16 cellular contexts compared by ENCODE assay signal in the genomic region with DNA sequence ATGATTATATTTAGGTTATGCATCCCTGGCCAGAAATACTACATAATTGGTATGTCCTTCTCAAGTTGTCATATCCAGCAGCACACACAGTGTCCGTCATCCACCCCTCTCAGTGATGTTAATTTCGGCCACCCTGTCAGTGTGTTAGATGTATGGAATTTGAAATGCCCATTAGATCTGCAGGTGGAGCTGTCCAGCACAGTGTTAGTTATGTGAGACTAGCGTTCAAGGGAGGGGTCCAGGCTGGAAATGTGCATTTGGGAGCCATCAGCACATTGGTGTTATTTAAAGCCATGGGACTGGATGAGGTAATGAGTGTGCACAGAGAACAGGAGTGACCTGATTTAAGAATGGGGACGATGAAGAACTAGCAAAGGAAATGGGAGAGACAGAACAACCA. TPM values are rescaled to one million over a fixed set of nuclear protein-coding genes. Genes with fewer than 3 reads are reported as not detected.
DNase-seq lines count a peak whose midpoint lies in the region; ATAC-seq and TF ChIP-seq lines count a peak whose summit lies in the region.
"Had no signal": no experiment of that assay in that cellular context is flagged by ENCODE, and none has a peak within 500 bp of the region (broad histone marks: within the 10 kb centered on the region; RNA-seq: fewer than 3 reads in every experiment).

No MANE protein-coding gene starts in this region.

- in situ Hi-C loops in GM23248 (cut with MboI) = no loop called here

- H3F3A ChIP-seq in SK-N-SH (replicated peaks; ENCODE audit: insufficient read depth) = no peaks in the 10 kb centered on the region
- H3F3A ChIP-seq in GM23248 (ENCODE audit: insufficient read depth) = peaks cover 6% of the 10 kb centered on the region

- H3K9me3 ChIP-seq in SK-N-SH = no peaks in the 10 kb centered on the region
- no peaks in the 10 kb centered on the region for H3K9me3 ChIP-seq in GM23248 (ENCODE audit: low read depth)

- no peak overlapping the region for H3K27ac Mint-ChIP-seq in endothelial cell (ENCODE audit: unreplicated experiment)
- H3K27ac Mint-ChIP-seq in stimulated activated effector memory CD8-positive, alpha-beta T cell treated with anti-CD3 and anti-CD28 coated beads, Interleukin-12 subunit alpha, Interleukin-12 subunit beta, amount 100 ng/mL, for 72 hours = peak overlapping the region; percentile 46
- H3K27ac Mint-ChIP-seq: CD14-positive monocyte, IgD-negative memory B cell had no signal

- no peaks in the 10 kb centered on the region for H3K79me2 ChIP-seq in SK-N-SH (ENCODE audit: insufficient read depth)
- H3K79me2 ChIP-seq in GM23248 (ENCODE audit: insufficient read depth) = no peaks in the 10 kb centered on the region

- CTCF ChIA-PET in SK-N-SH (lab: Yijun Ruan, JAX) = no interaction called here

- 96% methylated on average over 4 of the region's 4 CpGs for WGBS in SK-N-SH (ENCODE audit: low lambda C conversion rate)
- WGBS in GM23248 (ENCODE audit: low coverage in 1 of 2, low lambda C conversion rate in 2 of 2, missing lambda C conversion rate in 2 of 2), 2 experiments = 81 to 84% methylated on average over 4 of the region's 4 CpGs

- H4K20me1 ChIP-seq in SK-N-SH (ENCODE audit: insufficient read depth) (no peaks in the 10 kb centered on the region), GM23248 (ENCODE audit: insufficient read depth) (no peaks in the 10 kb centered on the region)

- TF ChIP-seq EP300 in SK-N-SH (IDR thresholded peaks at IDR 0.05; ENCODE audit: borderline replicate concordance in 1 of 2, low read depth in 1 of 2, low read length in 1 of 2) = no peak

- no peak for TF ChIP-seq CTCF in SK-N-SH (IDR thresholded peaks at IDR 0.05)
- TF ChIP-seq CTCF in endothelial cell (IDR thresholded peaks at IDR 0.05; ENCODE audit: unreplicated experiment) = no peak

- no peak for ATAC-seq in SK-N-SH treated with all-trans-retinoic acid at 6 μM for 48 hours
- ATAC-seq in stimulated activated effector memory CD8-positive, alpha-beta T cell treated with anti-CD3 and anti-CD28 coated beads, Interleukin-12 subunit alpha, Interleukin-12 subunit beta, amount 100 ng/mL, for 72 hours = no peak
- ATAC-seq in GM21825 (IDR thresholded peaks at IDR 0.05; ENCODE audit: unreplicated experiment) = no peak

- H3K4me1 Mint-ChIP-seq in endothelial cell (ENCODE audit: unreplicated experiment) = no peaks in the 10 kb centered on the region
- peaks cover 18% of the 10 kb centered on the region for H3K4me1 Mint-ChIP-seq in stimulated activated effector memory CD8-positive, alpha-beta T cell treated with anti-CD3 and anti-CD28 coated beads, Interleukin-12 subunit alpha, Interleukin-12 subunit beta, amount 100 ng/mL, for 72 hours
- H3K4me1 Mint-ChIP-seq: CD14-positive monocyte, IgD-negative memory B cell had no signal

- H3K4me3 ChIP-seq in SK-N-SH (ENCODE audit: low read depth in 2 of 2, low read length in 1 of 2) (no peak overlapping the region), GM23248 (no peak overlapping the region)

- H2AFZ ChIP-seq in SK-N-SH (ENCODE audit: low read depth) (no peak overlapping the region), GM23248 (no peak overlapping the region)

- peaks cover 75 to 76% of the 10 kb centered on the region in 2 experiments for H3K36me3 ChIP-seq in SK-N-SH (replicated peaks in 1 of 2; ENCODE audit: control insufficient read depth in 1 of 2, insufficient read depth in 2 of 2, low read length in 1 of 2)
- H3K36me3 ChIP-seq in GM23248 (ENCODE audit: low read depth) = peaks cover 46% of the 10 kb centered on the region

- H3K9me2 ChIP-seq in SK-N-SH = no peaks in the 10 kb centered on the region
- no peaks in the 10 kb centered on the region for H3K9me2 ChIP-seq in GM23248 (ENCODE audit: insufficient read depth)

- peak overlapping the region; percentile 33 for H3K4me3 Mint-ChIP-seq in endothelial cell (ENCODE audit: unreplicated experiment)
- H3K4me3 Mint-ChIP-seq in stimulated activated effector memory CD8-positive, alpha-beta T cell treated with anti-CD3 and anti-CD28 coated beads, Interleukin-12 subunit alpha, Interleukin-12 subunit beta, amount 100 ng/mL, for 72 hours = no peak overlapping the region
- H3K4me3 Mint-ChIP-seq: CD14-positive monocyte; CD8-positive, alpha-beta memory T cell; IgD-negative memory B cell had no signal

- no peaks in the 10 kb centered on the region; a peak in 1 of 4 replicates for H3K4me1 ChIP-seq in SK-N-SH (ENCODE audit: control insufficient read depth in 1 of 2, insufficient read depth in 2 of 2, low read depth in 1 of 2, low read length in 1 of 2)
- peaks cover 26% of the 10 kb centered on the region for H3K4me1 ChIP-seq in GM23248 (ENCODE audit: insufficient read depth)

- H3K27me3 ChIP-seq in SK-N-SH (ENCODE audit: insufficient read depth) (no peaks in the 10 kb centered on the region), GM23248 (replicated peaks; ENCODE audit: insufficient read depth) (no peaks in the 10 kb centered on the region)

- DNase-seq in SK-N-SH = no peak
- DNase-seq in endothelial cell (ENCODE audit: low spot score) = no peak
- no peak for DNase-seq in stimulated activated effector memory CD8-positive, alpha-beta T cell treated with anti-CD3 and anti-CD28 coated beads, Interleukin-12 subunit alpha, Interleukin-12 subunit beta, amount 100 ng/mL, for 72 hours (ENCODE audit: low spot score in 2 of 2)
- DNase-seq in GM23248 = no peak
- no peak for DNase-seq in SIG-M5 treated with dmso at 0.1 percent for 504 hours (lab: John Stamatoyannopoulos, UW; ENCODE audit: unreplicated experiment)
- DNase-seq: Caco-2; CD8-positive, alpha-beta memory T cell; DND-41; GDM1; HCEC 1CT had no signal

- H3K9ac ChIP-seq in SK-N-SH (no peak overlapping the region), GM23248 (no peak overlapping the region)

- H3K4me2 ChIP-seq in SK-N-SH = no peak overlapping the region
- H3K4me2 ChIP-seq in GM23248 (ENCODE audit: unreplicated experiment) = no peak overlapping the region

- no peaks in the 10 kb centered on the region for H3K9me3 Mint-ChIP-seq in endothelial cell (ENCODE audit: unreplicated experiment)
- H3K9me3 Mint-ChIP-seq in stimulated activated effector memory CD8-positive, alpha-beta T cell treated with anti-CD3 and anti-CD28 coated beads, Interleukin-12 subunit alpha, Interleukin-12 subunit beta, amount 100 ng/mL, for 72 hours = peaks cover 3% of the 10 kb centered on the region
- H3K9me3 Mint-ChIP-seq: IgD-negative memory B cell had no signal

- peaks cover 40% of the 10 kb centered on the region for H3K36me3 Mint-ChIP-seq in endothelial cell (ENCODE audit: low read depth, unreplicated experiment)
- peaks cover 95% of the 10 kb centered on the region for H3K36me3 Mint-ChIP-seq in stimulated activated effector memory CD8-positive, alpha-beta T cell treated with anti-CD3 and anti-CD28 coated beads, Interleukin-12 subunit alpha, Interleukin-12 subunit beta, amount 100 ng/mL, for 72 hours

- no peak overlapping the region for H3K27ac ChIP-seq in SK-N-SH (ENCODE audit: low read depth in 2 of 2, low read length in 1 of 2)
- no peak overlapping the region for H3K27ac ChIP-seq in GM23248
- H3K27ac ChIP-seq: 22Rv1 had no signal

- no peak for TF ChIP-seq RAD21 in SK-N-SH (IDR thresholded peaks at IDR 0.05; ENCODE audit: low read length)

- POLR2A ChIA-PET in SK-N-SH (lab: Yijun Ruan, JAX) = no interaction called here

- peaks cover 1% of the 10 kb centered on the region for H3K27me3 Mint-ChIP-seq in endothelial cell (ENCODE audit: unreplicated experiment)
- H3K27me3 Mint-ChIP-seq: CD8-positive, alpha-beta memory T cell; IgD-negative memory B cell had no signal

TF ChIP-seq in SK-N-SH, 30 proteins besides CTCF, POLR2A, EP300 and RAD21 (continues in another document):
- no peak for TF ChIP-seq RXRA (IDR thresholded peaks at IDR 0.05; ENCODE audit: borderline replicate concordance, low read depth)

TF ChIP-seq in SK-N-SH treated with all-trans-retinoic acid at 6 μM for 48 hours, 23 proteins besides CTCF, POLR2A, EP300 and RAD21 (continues in another document):
- no peak for TF ChIP-seq ESRRG (CRISPR knock-in tag; IDR thresholded peaks at IDR 0.05)
- TF ChIP-seq RARB (CRISPR knock-in tag; IDR thresholded peaks at IDR 0.05) = no peak

TF ChIP-seq in PFSK-1, 5 proteins besides CTCF, POLR2A, EP300 and RAD21:
- TF ChIP-seq, protein P1, sequence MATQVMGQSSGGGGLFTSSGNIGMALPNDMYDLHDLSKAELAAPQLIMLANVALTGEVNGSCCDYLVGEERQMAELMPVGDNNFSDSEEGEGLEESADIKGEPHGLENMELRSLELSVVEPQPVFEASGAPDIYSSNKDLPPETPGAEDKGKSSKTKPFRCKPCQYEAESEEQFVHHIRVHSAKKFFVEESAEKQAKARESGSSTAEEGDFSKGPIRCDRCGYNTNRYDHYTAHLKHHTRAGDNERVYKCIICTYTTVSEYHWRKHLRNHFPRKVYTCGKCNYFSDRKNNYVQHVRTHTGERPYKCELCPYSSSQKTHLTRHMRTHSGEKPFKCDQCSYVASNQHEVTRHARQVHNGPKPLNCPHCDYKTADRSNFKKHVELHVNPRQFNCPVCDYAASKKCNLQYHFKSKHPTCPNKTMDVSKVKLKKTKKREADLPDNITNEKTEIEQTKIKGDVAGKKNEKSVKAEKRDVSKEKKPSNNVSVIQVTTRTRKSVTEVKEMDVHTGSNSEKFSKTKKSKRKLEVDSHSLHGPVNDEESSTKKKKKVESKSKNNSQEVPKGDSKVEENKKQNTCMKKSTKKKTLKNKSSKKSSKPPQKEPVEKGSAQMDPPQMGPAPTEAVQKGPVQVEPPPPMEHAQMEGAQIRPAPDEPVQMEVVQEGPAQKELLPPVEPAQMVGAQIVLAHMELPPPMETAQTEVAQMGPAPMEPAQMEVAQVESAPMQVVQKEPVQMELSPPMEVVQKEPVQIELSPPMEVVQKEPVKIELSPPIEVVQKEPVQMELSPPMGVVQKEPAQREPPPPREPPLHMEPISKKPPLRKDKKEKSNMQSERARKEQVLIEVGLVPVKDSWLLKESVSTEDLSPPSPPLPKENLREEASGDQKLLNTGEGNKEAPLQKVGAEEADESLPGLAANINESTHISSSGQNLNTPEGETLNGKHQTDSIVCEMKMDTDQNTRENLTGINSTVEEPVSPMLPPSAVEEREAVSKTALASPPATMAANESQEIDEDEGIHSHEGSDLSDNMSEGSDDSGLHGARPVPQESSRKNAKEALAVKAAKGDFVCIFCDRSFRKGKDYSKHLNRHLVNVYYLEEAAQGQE (IDR thresholded peaks at IDR 0.05; ENCODE audit: insufficient read depth in 1 of 2, low read depth in 2 of 2, low read length in 2 of 2) = peak; percentile 27 to 81; a peak in 2 of 4 replicates
- TF ChIP-seq POLR2AphosphoS5 (IDR thresholded peaks at IDR 0.05; ENCODE audit: low read depth, low read length) = no peak
- no peak for TF ChIP-seq SIN3A (IDR thresholded peaks at IDR 0.05; ENCODE audit: borderline replicate concordance, insufficient read depth, low read length)
TF ChIP-seq in PFSK-1: peak in this region for 1.

RNA-seq across cellular contexts. Expression of a gene that starts 22.4 kb away (rescaled TPM):
- polyA plus RNA-seq in SK-N-SH (2012; rRNA removed) (7.7 and 11.7 TPM in 2 replicates), GM23248 (2016; fragmentation: Nextera tagmentation; extraction: Ambion mirVana) (21.3 and 22.0 TPM in 2 replicates)
- 7.1 and 7.8 TPM in 2 replicates for polyA plus RNA-seq in SK-N-SH (2012; cell fraction: cytosol; rRNA removed)
- polyA plus RNA-seq in SK-N-SH (2012; cell fraction: nucleus; rRNA removed) = 20.3 and 38.8 TPM in 2 replicates
- 2.5 TPM for polyA plus RNA-seq in PFSK-1 (2012; ENCODE audit: insufficient read length, low read depth)
- total RNA-seq in endothelial cell (ENCODE audit: unreplicated experiment) = 20.1 TPM
- 19.7 and 20.0 TPM in 2 replicates for total RNA-seq in GM23248 (2014; rRNA removed; shearing (Covaris generic))
